Comparison of ENCODE assay signal across 18 cellular contexts in the genomic region with DNA sequence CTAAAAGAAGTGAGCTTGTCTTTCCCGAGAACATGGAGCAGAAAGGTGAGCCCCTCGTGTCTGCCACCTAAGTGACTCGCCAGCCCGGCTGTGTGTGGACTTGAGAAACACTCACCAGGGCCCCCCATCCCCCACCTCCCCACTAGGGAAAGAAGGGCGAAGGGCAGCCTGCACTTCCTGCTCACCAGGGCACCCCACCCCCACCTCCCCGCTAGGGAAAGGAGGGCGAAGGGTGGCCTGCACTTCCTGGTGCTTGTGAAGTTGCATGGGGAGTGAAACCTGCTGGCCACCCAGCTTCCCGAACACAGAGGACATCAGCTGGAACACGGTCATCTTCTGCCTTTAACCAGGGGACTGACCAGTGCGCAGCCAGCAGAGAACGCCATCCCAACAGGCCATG.
DNase-seq lines count a peak whose midpoint lies in the region; ATAC-seq lines count a peak whose summit lies in the region.
"Had no signal": no experiment of that assay in that cellular context is flagged by ENCODE, and none has a peak within 500 bp of the region (broad histone marks: within the 10 kb centered on the region; RNA-seq: fewer than 3 reads in every experiment).

No MANE protein-coding gene starts in this region.

- H2BK120ac ChIP-seq in neuronal stem cell (ENCODE audit: low read depth, low read length), result no peak overlapping the region

- H2AFZ ChIP-seq in neuronal stem cell (ENCODE audit: low read length), result no peak overlapping the region

- no peak overlapping the region for H3K14ac ChIP-seq in neuronal stem cell (ENCODE audit: low read length)

- H3K18ac ChIP-seq in neuronal stem cell (ENCODE audit: low read length), result no peak overlapping the region

- no peak for ATAC-seq in GM21737 (IDR thresholded peaks at IDR 0.05; ENCODE audit: unreplicated experiment)
- ATAC-seq: CD8-positive, alpha-beta T cell had no signal

- H3K36me3 ChIP-seq in neuronal stem cell (replicated peaks in 1 of 2; ENCODE audit: control insufficient read depth in 2 of 2, insufficient read depth in 2 of 2, low read length in 2 of 2), result no peaks in the 10 kb centered on the region
- H3K36me3 ChIP-seq: BE2C, BLaER1 had no signal

- H3K9me3 ChIP-seq in neuronal stem cell (replicated peaks in 1 of 2; ENCODE audit: control insufficient read depth in 2 of 2, insufficient read depth in 1 of 2, low read depth in 1 of 2, low read length in 2 of 2), result peaks cover 0 to 11% of the 10 kb centered on the region in 2 donors
- H3K9me3 ChIP-seq: BE2C, Caco-2 had no signal

- H3K4me2 ChIP-seq in neuronal stem cell (ENCODE audit: insufficient read depth, low read length, poor library complexity, severe bottlenecking), result no peak overlapping the region
- H3K4me2 ChIP-seq: BLaER1 had no signal

- H2BK5ac ChIP-seq in neuronal stem cell (ENCODE audit: low read length), result no peak overlapping the region

- H2BK15ac ChIP-seq in neuronal stem cell (ENCODE audit: low read length), result no peak overlapping the region

- no peaks in the 10 kb centered on the region for H3K79me1 ChIP-seq in neuronal stem cell (ENCODE audit: low read depth, low read length)

- no peak overlapping the region for H4K8ac ChIP-seq in neuronal stem cell (ENCODE audit: low read depth, low read length)

- H3K4me1 ChIP-seq in neuronal stem cell (ENCODE audit: control insufficient read depth in 2 of 2, insufficient read depth in 1 of 2, low read depth in 1 of 2, low read length in 2 of 2), result no peaks in the 10 kb centered on the region
- H3K4me1 ChIP-seq: BE2C, Caco-2 had no signal

- no peak overlapping the region for H2AK5ac ChIP-seq in neuronal stem cell (ENCODE audit: low read depth, low read length)

- peak; percentile 30 for DNase-seq in activated CD8-positive, alpha-beta memory T cell treated with anti-CD3 and anti-CD28 coated beads for 24 hours
- DNase-seq in activated CD8-positive, alpha-beta memory T cell treated with anti-CD3 and anti-CD28 coated beads, Interleukin-2, amount 50 U/mL, for 4 hours, result no peak
- no peak for DNase-seq in neuronal stem cell (ENCODE audit: low spot score)
- peak; percentile 70 for DNase-seq in ureter (ENCODE audit: low spot score)
- DNase-seq in 8988T, result no peak
- no peak for DNase-seq in activated gamma-delta T cell treated with Interleukin-2 at 50 U/mL for 16 hours
- DNase-seq: ACHN; BE2C; C1 segment of cervical spinal cord; Caco-2; Calu3; CD4-positive, alpha-beta T cell; CD8-positive, alpha-beta T cell; DMS79 treated with DMSO at 0.1 percent for 48 hours; GF-D8 had no signal

- no peak overlapping the region for H3K27ac ChIP-seq in neuronal stem cell (replicated peaks; ENCODE audit: low read length)
- H3K27ac ChIP-seq: 22Rv1, BLaER1 had no signal

- H4K91ac ChIP-seq in neuronal stem cell (ENCODE audit: low read depth, low read length, poor library complexity), result peak overlapping the region; percentile 38

- H2BK12ac ChIP-seq in neuronal stem cell (ENCODE audit: low read length), result no peak overlapping the region

- H3K4me3 ChIP-seq in neuronal stem cell (ENCODE audit: low read length in 2 of 2), result no peak overlapping the region
- H3K4me3 ChIP-seq: BLaER1 had no signal

- no CpG with 5 or more reads among the region's 11 CpGs for WGBS in neuronal stem cell (ENCODE audit: extremely low coverage in 2 of 2, insufficient read length in 2 of 2, insufficient replicate concordance in 1 of 2), 2 donors

- no peak overlapping the region for H3K23ac ChIP-seq in neuronal stem cell (ENCODE audit: low read depth, low read length, poor library complexity)

- no peaks in the 10 kb centered on the region for H3K27me3 ChIP-seq in neuronal stem cell (ENCODE audit: control insufficient read depth in 3 of 3, insufficient read depth in 3 of 3, low read depth in 1 of 3, low read length in 3 of 3)
- H3K27me3 ChIP-seq: BE2C, BLaER1 had no signal

- H3K9ac ChIP-seq in neuronal stem cell (ENCODE audit: low read depth, low read length, poor library complexity), result peak overlapping the region; percentile 24
- H3K9ac ChIP-seq: BLaER1 had no signal

- H3K4ac ChIP-seq in neuronal stem cell (ENCODE audit: low read length), result no peak overlapping the region

Comparison
In these comparisons a context has a peak if more than half of its experiments do, and no peak if none do; other contexts are left out.
1. DNase-seq: peak in activated CD8-positive, alpha-beta memory T cell treated with anti-CD3 and anti-CD28 coated beads for 24 hours (single experiment) and ureter (single experiment); none in activated CD8-positive, alpha-beta memory T cell treated with anti-CD3 and anti-CD28 coated beads, Interleukin-2, amount 50 U/mL, for 4 hours (single experiment), neuronal stem cell (single experiment), 8988T (single experiment) and activated gamma-delta T cell treated with Interleukin-2 at 50 U/mL for 16 hours (single experiment).